ENCODE assay signal across 8 cellular contexts in the genomic region with DNA sequence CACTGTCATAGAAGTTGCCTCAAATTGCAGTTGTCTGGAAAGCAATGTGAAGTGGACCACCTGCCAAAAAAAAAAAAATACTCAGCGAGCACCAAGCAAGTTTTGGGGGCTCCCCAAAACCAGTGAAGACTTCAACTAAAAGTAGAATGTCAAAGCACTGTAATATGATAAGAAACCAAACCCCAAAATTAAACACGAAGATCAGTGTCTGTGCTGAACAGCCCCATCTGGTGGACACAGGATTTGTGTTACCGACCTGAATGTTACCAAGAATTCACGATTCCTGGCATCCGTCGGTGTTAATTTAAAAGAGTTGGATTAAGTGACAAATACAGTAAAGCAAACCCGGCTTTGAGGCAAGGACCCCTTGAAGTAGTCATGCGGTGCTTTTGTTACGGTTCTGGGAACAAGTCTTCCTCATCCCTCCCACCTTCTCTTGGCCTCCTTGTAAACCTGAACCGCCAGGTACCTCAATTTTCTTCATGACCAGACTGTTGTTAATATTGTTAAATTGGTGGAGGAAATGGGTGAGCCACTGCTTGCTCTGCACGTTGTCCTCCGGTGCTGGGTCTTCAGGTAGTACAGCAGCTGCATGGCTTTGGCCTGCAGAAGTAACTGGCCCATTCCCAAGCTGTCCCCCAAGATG. TPM values are rescaled to one million over a fixed set of nuclear protein-coding genes. Genes with fewer than 3 reads are reported as not detected.
DNase-seq lines count a peak whose midpoint lies in the region; ATAC-seq and TF ChIP-seq lines count a peak whose summit lies in the region.

No MANE protein-coding gene starts in this region.

- no peak overlapping the region for H3K27ac Mint-ChIP-seq in activated T-helper 1 cell treated with anti-CD3 and anti-CD28 coated beads, Interleukin-12 subunit alpha, Interleukin-12 subunit beta, Interleukin-2, Interleukin-4 antibody, amounts not matched to agents 30 ng/mL and 10 ng/mL and 1 ng/mL, durations not matched to agents 14 hours and 24 hours and 36 hours

- TF ChIP-seq CTCF in AG04450 (IDR thresholded peaks at IDR 0.05; ENCODE audit: low read depth, low read length), result peak; percentile 73
- TF ChIP-seq CTCF in GM13977 (IDR thresholded peaks at IDR 0.05; ENCODE audit: extremely low read depth, insufficient read depth, missing control alignments), result peak; percentile 59
- peak; percentile 77 for TF ChIP-seq CTCF in fibroblast of villous mesenchyme (IDR thresholded peaks at IDR 0.05; ENCODE audit: insufficient read depth, low read depth, low read length)
- peak; percentile 32 to 62 (median 59) for TF ChIP-seq CTCF in ovary (IDR thresholded peaks at IDR 0.05)
- peak; percentile 51 to 61 (median 56) for TF ChIP-seq CTCF in uterus (IDR thresholded peaks at IDR 0.05)

- H3K4me3 ChIP-seq in AG04450 (ENCODE audit: low read depth, low read length), result no peak overlapping the region
- H3K4me3 ChIP-seq in fibroblast of villous mesenchyme (ENCODE audit: low read depth, low read length), result no peak overlapping the region
- H3K4me3 ChIP-seq in ovary, result no peak overlapping the region
- no peak overlapping the region for H3K4me3 ChIP-seq in uterus

- intact Hi-C loops in activated T-helper 1 cell treated with anti-CD3 and anti-CD28 coated beads, Interleukin-12 subunit alpha, Interleukin-12 subunit beta, Interleukin-2, Interleukin-4 antibody, amounts not matched to agents 30 ng/mL and 10 ng/mL and 1 ng/mL, durations not matched to agents 14 hours and 24 hours and 36 hours (cut with micrococcal nuclease), result no loop called here
- intact Hi-C loops in ovary (cut with DNase I) (no loop called here), uterus (cut with DNase I; ENCODE audit: low total_unique reads) (no loop called here)

- TF ChIP-seq EP300 in ovary (IDR thresholded peaks at IDR 0.05), result no peak

- in situ Hi-C loops in GM13977 (cut with MboI; ENCODE audit: low pct_unique_long_range_greater_than_20kb, low sequenced_read_pairs, unreplicated experiment), result no loop called here

- no peak for DNase-seq in AG04450 (ENCODE audit: low read depth, low spot score)
- DNase-seq in GM13977 (ENCODE audit: low spot score), result peak; percentile 73
- peak; percentile 75 for DNase-seq in OCI-M1 (lab: John Stamatoyannopoulos, UW)
- peak; percentile 32 for DNase-seq in activated T-helper 1 cell treated with anti-CD3 and anti-CD28 coated beads, Interleukin-12 subunit alpha, Interleukin-12 subunit beta, Interleukin-2, Interleukin-4 antibody, amounts not matched to agents 30 ng/mL and 10 ng/mL and 1 ng/mL, durations not matched to agents 14 hours and 24 hours and 36 hours (ENCODE audit: low spot score)
- peak; percentile 67 for DNase-seq in fibroblast of villous mesenchyme (ENCODE audit: low read depth)
- DNase-seq in ovary, result peak; percentile 45 to 73 (median 49)
- DNase-seq in uterus, result peak; percentile 55 to 62

- H3K9me3 ChIP-seq in AG04450 (ENCODE audit: control insufficient read depth, insufficient read depth, low read length), result peaks cover 8% of the 10 kb centered on the region; the same call in 1 of the 2 replicates
- H3K9me3 ChIP-seq in ovary, result no peaks in the 10 kb centered on the region
- H3K9me3 ChIP-seq in uterus, result no peaks in the 10 kb centered on the region

- CTCF ChIA-PET in AG04450 (lab: Charles Lee), result interaction anchor here (0.6 to 5.0 kb wide), 3 partner anchors 9 to 803 kb away, joined by 3 to 20 read pairs (median 4); no protein-coding TSS in a partner anchor

- H3K27me3 ChIP-seq in AG04450 (ENCODE audit: control insufficient read depth, insufficient read depth, low read length), result peaks cover 12% of the 10 kb centered on the region
- H3K27me3 ChIP-seq in ovary, result no peaks in the 10 kb centered on the region
- no peaks in the 10 kb centered on the region for H3K27me3 ChIP-seq in uterus

- POLR2A ChIA-PET in AG04450 (lab: Yijun Ruan, JAX), result no interaction called here

- H3K9me3 Mint-ChIP-seq in activated T-helper 1 cell treated with anti-CD3 and anti-CD28 coated beads, Interleukin-12 subunit alpha, Interleukin-12 subunit beta, Interleukin-2, Interleukin-4 antibody, amounts not matched to agents 30 ng/mL and 10 ng/mL and 1 ng/mL, durations not matched to agents 14 hours and 24 hours and 36 hours, result no peaks in the 10 kb centered on the region

- H3K27me3 Mint-ChIP-seq in activated T-helper 1 cell treated with anti-CD3 and anti-CD28 coated beads, Interleukin-12 subunit alpha, Interleukin-12 subunit beta, Interleukin-2, Interleukin-4 antibody, amounts not matched to agents 30 ng/mL and 10 ng/mL and 1 ng/mL, durations not matched to agents 14 hours and 24 hours and 36 hours (ENCODE audit: insufficient read depth), result peaks cover 13% of the 10 kb centered on the region

- H3K27ac ChIP-seq in AG04450 (ENCODE audit: low read depth, low read length) (no peak overlapping the region), ovary (no peak overlapping the region), uterus (no peak overlapping the region)

- H3K4me3 Mint-ChIP-seq in activated T-helper 1 cell treated with anti-CD3 and anti-CD28 coated beads, Interleukin-12 subunit alpha, Interleukin-12 subunit beta, Interleukin-2, Interleukin-4 antibody, amounts not matched to agents 30 ng/mL and 10 ng/mL and 1 ng/mL, durations not matched to agents 14 hours and 24 hours and 36 hours, result peak overlapping the region; percentile 13

- TF ChIP-seq POLR2A in ovary (IDR thresholded peaks at IDR 0.05), result no peak
- no peak for TF ChIP-seq POLR2A in uterus (IDR thresholded peaks at IDR 0.05)

- ATAC-seq in GM21447 (IDR thresholded peaks at IDR 0.05; ENCODE audit: unreplicated experiment), result no peak

- H3K4me1 ChIP-seq in ovary (ENCODE audit: insufficient read depth) (no peaks in the 10 kb centered on the region), uterus (peaks cover 0 to 3% of the 10 kb centered on the region in 2 donors)

- peaks cover 1% of the 10 kb centered on the region for H3K36me3 Mint-ChIP-seq in activated T-helper 1 cell treated with anti-CD3 and anti-CD28 coated beads, Interleukin-12 subunit alpha, Interleukin-12 subunit beta, Interleukin-2, Interleukin-4 antibody, amounts not matched to agents 30 ng/mL and 10 ng/mL and 1 ng/mL, durations not matched to agents 14 hours and 24 hours and 36 hours (ENCODE audit: low read depth)

- no peaks in the 10 kb centered on the region for H3K36me3 ChIP-seq in ovary
- no peaks in the 10 kb centered on the region for H3K36me3 ChIP-seq in uterus

- 31 to 35% (median 33%) methylated on average over 12 of the region's 12 CpGs for WGBS in ovary, 3 donors

- H3K4me1 Mint-ChIP-seq in activated T-helper 1 cell treated with anti-CD3 and anti-CD28 coated beads, Interleukin-12 subunit alpha, Interleukin-12 subunit beta, Interleukin-2, Interleukin-4 antibody, amounts not matched to agents 30 ng/mL and 10 ng/mL and 1 ng/mL, durations not matched to agents 14 hours and 24 hours and 36 hours (ENCODE audit: low read depth), result peaks cover 13% of the 10 kb centered on the region

RNA-seq across cellular contexts. Expression of gene SSB, which starts 31.3 kb away (rescaled TPM):
- polyA plus RNA-seq in AG04450 (2011; rRNA removed) (100 and 161 TPM in 2 replicates), ovary (100 to 1,000 TPM in 1 of 2 donors, 10 to 100 TPM in 1; 78.3 to 103 TPM)
- 28.9 and 31.2 TPM in 2 replicates for polyA minus RNA-seq in AG04450 (2011; rRNA and poly(A)+ RNA removed)
- 101 and 107 TPM in 2 replicates for total RNA-seq in activated T-helper 1 cell treated with anti-CD3 and anti-CD28 coated beads, Interleukin-12 subunit alpha, Interleukin-12 subunit beta, Interleukin-2, Interleukin-4 antibody, amounts not matched to agents 30 ng/mL and 10 ng/mL and 1 ng/mL, durations not matched to agents 14 hours and 24 hours and 36 hours
- total RNA-seq in fibroblast of villous mesenchyme (91.5 and 125 TPM in 2 replicates), ovary (10 to 100 TPM; 50.1 to 95.7 (median 74.1) TPM), uterus (10 to 100 TPM; 23.8 to 93.0 (median 51.1) TPM)

RNA-seq across cellular contexts. Expression of gene KLHL23, which starts 33.7 kb away (rescaled TPM):
- polyA plus RNA-seq in AG04450 (2011; rRNA removed), result 5.9 and 8.0 TPM in 2 replicates
- polyA minus RNA-seq in AG04450 (2011; rRNA and poly(A)+ RNA removed), result 8.3 and 9.7 TPM in 2 replicates
- 5.2 and 11.6 TPM in 2 replicates for total RNA-seq in activated T-helper 1 cell treated with anti-CD3 and anti-CD28 coated beads, Interleukin-12 subunit alpha, Interleukin-12 subunit beta, Interleukin-2, Interleukin-4 antibody, amounts not matched to agents 30 ng/mL and 10 ng/mL and 1 ng/mL, durations not matched to agents 14 hours and 24 hours and 36 hours
- total RNA-seq in fibroblast of villous mesenchyme, result 1.6 and 4.3 TPM in 2 replicates
- total RNA-seq in ovary, result 10 to 100 TPM; 14.7 to 27.4 (median 19.3) TPM
- 10 to 100 TPM; 10.2 to 23.0 TPM for polyA plus RNA-seq in ovary
- 10 to 100 TPM; 15.3 to 55.1 (median 47.3) TPM for total RNA-seq in uterus

RNA-seq across cellular contexts. Expression of gene METTL5, which starts 57.3 kb away (rescaled TPM):
- polyA plus RNA-seq in AG04450 (2011; rRNA removed) (34.3 and 45.0 TPM in 2 replicates), ovary (10 to 100 TPM; 36.0 to 40.3 TPM)
- polyA minus RNA-seq in AG04450 (2011; rRNA and poly(A)+ RNA removed), result 7.2 and 13.7 TPM in 2 replicates
- total RNA-seq in activated T-helper 1 cell treated with anti-CD3 and anti-CD28 coated beads, Interleukin-12 subunit alpha, Interleukin-12 subunit beta, Interleukin-2, Interleukin-4 antibody, amounts not matched to agents 30 ng/mL and 10 ng/mL and 1 ng/mL, durations not matched to agents 14 hours and 24 hours and 36 hours, result 92.0 and 92.1 TPM in 2 replicates
- total RNA-seq in fibroblast of villous mesenchyme (51.8 and 61.8 TPM in 2 replicates), ovary (10 to 100 TPM; 19.9 to 44.0 (median 26.4) TPM), uterus (100 to 1,000 TPM in 1 of 4 donors, 10 to 100 TPM in 3; 28.5 to 763 (median 38.4) TPM)

RNA-seq across cellular contexts. Expression of gene UBR3, which starts 59.9 kb away (rescaled TPM):
- polyA plus RNA-seq in AG04450 (2011; rRNA removed), result 15.7 and 20.3 TPM in 2 replicates
- 19.6 and 45.9 TPM in 2 replicates for polyA minus RNA-seq in AG04450 (2011; rRNA and poly(A)+ RNA removed)
- total RNA-seq in activated T-helper 1 cell treated with anti-CD3 and anti-CD28 coated beads, Interleukin-12 subunit alpha, Interleukin-12 subunit beta, Interleukin-2, Interleukin-4 antibody, amounts not matched to agents 30 ng/mL and 10 ng/mL and 1 ng/mL, durations not matched to agents 14 hours and 24 hours and 36 hours, result 29.6 and 31.4 TPM in 2 replicates
- total RNA-seq in fibroblast of villous mesenchyme, result 34.1 and 56.1 TPM in 2 replicates
- total RNA-seq in ovary, result 10 to 100 TPM; 33.1 to 63.4 (median 48.3) TPM
- polyA plus RNA-seq in ovary, result 10 to 100 TPM; 13.6 to 18.2 TPM
- 100 to 1,000 TPM in 1 of 4 donors, 10 to 100 TPM in 3; 40.0 to 147 (median 87.7) TPM for total RNA-seq in uterus
